ENCODE assay signal across 21 cellular contexts in genomic region chr7:1697499-1698125, GRCh38. TPM values are rescaled to one million over a fixed set of nuclear protein-coding genes. Genes with fewer than 3 reads are reported as not detected.
DNase-seq lines count a peak whose midpoint lies in the region; ATAC-seq and TF ChIP-seq lines count a peak whose summit lies in the region.
"Had no signal": no experiment of that assay in that cellular context is flagged by ENCODE, and none has a peak within 500 bp of the region (broad histone marks: within the 10 kb centered on the region; RNA-seq: fewer than 3 reads in every experiment).

No MANE protein-coding gene starts in this region.

- no peak for TF ChIP-seq CTCF in choroid plexus epithelial cell (conservative IDR thresholded peaks at IDR 0.05; ENCODE audit: low read depth, low read length)
- TF ChIP-seq CTCF in neural cell (IDR thresholded peaks at IDR 0.05; ENCODE audit: poor library complexity, severe bottlenecking) = no peak
- no peak for TF ChIP-seq CTCF in smooth muscle cell (IDR thresholded peaks at IDR 0.05; ENCODE audit: borderline replicate concordance, insufficient read depth, poor library complexity, severe bottlenecking)

- in situ Hi-C loops in GM23248 (cut with MboI) = no loop called here

- H3K4me1 ChIP-seq in BLaER1 (peaks cover 46% of the 10 kb centered on the region), smooth muscle cell (ENCODE audit: low read depth) (peaks cover 14% of the 10 kb centered on the region), GM23248 (ENCODE audit: insufficient read depth) (no peaks in the 10 kb centered on the region)
- H3K4me1 ChIP-seq: stomach had no signal

- DNase-seq in Daoy (ENCODE audit: low read depth) (peak; percentile 5), choroid plexus epithelial cell (ENCODE audit: low read depth) (peak; percentile 10), NCI-H526 treated with DMSO at 0.1 percent for 48 hours (lab: John Stamatoyannopoulos, UW) (no peak), smooth muscle cell (lab: John Stamatoyannopoulos, UW; ENCODE audit: unreplicated experiment) (no peak), GM23248 (no peak)
- DNase-seq: activated CD4-positive, alpha-beta T cell treated with anti-CD3 and anti-CD28 coated beads for 1 hour; anterior cingulate cortex; cerebellar nuclear complex; GOT3; Kasumi-1; NCI-H1048; NCI-H1930; NCI-H446; stimulated activated CD4-positive, alpha-beta T cell treated with anti-CD3 and anti-CD28 coated beads, Interleukin-12 subunit alpha, Interleukin-12 subunit beta, amount 100 ng/mL, for 4 hours; stomach; trophoblast cell had no signal

- H3K27me3 ChIP-seq in BLaER1 (no peaks in the 10 kb centered on the region), neural cell (ENCODE audit: insufficient read depth, low read depth, low read length) (no peaks in the 10 kb centered on the region), smooth muscle cell (ENCODE audit: low read depth) (no peaks in the 10 kb centered on the region), GM23248 (replicated peaks; ENCODE audit: insufficient read depth) (no peaks in the 10 kb centered on the region)

- H3K9ac ChIP-seq in BLaER1 (no peak overlapping the region), neural cell (ENCODE audit: low read length) (peak overlapping the region; percentile 27), smooth muscle cell (ENCODE audit: low read depth) (no peak overlapping the region), GM23248 (no peak overlapping the region)

- no peak for TF ChIP-seq RAD21 in neural cell (conservative IDR thresholded peaks at IDR 0.05)

- no peak overlapping the region for H3K4me3 ChIP-seq in BLaER1
- H3K4me3 ChIP-seq in choroid plexus epithelial cell (ENCODE audit: low read depth, low read length) = no peak overlapping the region
- H3K4me3 ChIP-seq in neural cell (ENCODE audit: low read length) = no peak overlapping the region
- H3K4me3 ChIP-seq in smooth muscle cell = no peak overlapping the region
- no peak overlapping the region for H3K4me3 ChIP-seq in GM23248
- H3K4me3 ChIP-seq: stomach had no signal

- H3K9me3 ChIP-seq in BLaER1 (peaks cover 24% of the 10 kb centered on the region), neural cell (ENCODE audit: low read length) (no peaks in the 10 kb centered on the region), smooth muscle cell (replicated peaks; ENCODE audit: low read depth) (no peaks in the 10 kb centered on the region), GM23248 (ENCODE audit: low read depth) (no peaks in the 10 kb centered on the region)

- H3K36me3 ChIP-seq in BLaER1 = 0 out of 2 replicates have a peak, but pooled peaks cover 5% of the 10 kb centered on the region
- H3K36me3 ChIP-seq in neural cell (ENCODE audit: insufficient read depth, low read length) = no peaks in the 10 kb centered on the region
- no peaks in the 10 kb centered on the region for H3K36me3 ChIP-seq in smooth muscle cell (ENCODE audit: low read depth)
- no peaks in the 10 kb centered on the region for H3K36me3 ChIP-seq in GM23248 (ENCODE audit: low read depth)
- H3K36me3 ChIP-seq: stomach had no signal

- H3K4me2 ChIP-seq in BLaER1 (peak overlapping the region; percentile 31; the same call in 1 of the 2 replicates), neural cell (ENCODE audit: low read length) (no peak overlapping the region), smooth muscle cell (no peak overlapping the region), GM23248 (ENCODE audit: unreplicated experiment) (no peak overlapping the region)

- TF ChIP-seq EP300 in neural cell (conservative IDR thresholded peaks at IDR 0.05; ENCODE audit: poor library complexity, severe bottlenecking) = no peak

- H4K20me1 ChIP-seq in BLaER1 (peaks cover 30% of the 10 kb centered on the region), neural cell (ENCODE audit: insufficient read depth) (no peaks in the 10 kb centered on the region), smooth muscle cell (ENCODE audit: low read depth) (no peaks in the 10 kb centered on the region), GM23248 (ENCODE audit: insufficient read depth) (no peaks in the 10 kb centered on the region)

- H3K27ac ChIP-seq in BLaER1 = no peak overlapping the region
- peak overlapping the region; percentile 53 for H3K27ac ChIP-seq in neural cell (ENCODE audit: low read length)
- no peak overlapping the region for H3K27ac ChIP-seq in smooth muscle cell (ENCODE audit: low read depth)
- H3K27ac ChIP-seq in GM23248 = no peak overlapping the region
- H3K27ac ChIP-seq: RWPE1, stomach had no signal

- H3F3A ChIP-seq in neural cell (ENCODE audit: insufficient read depth, low read length, poor library complexity, severe bottlenecking) (no peaks in the 10 kb centered on the region), smooth muscle cell (ENCODE audit: low read depth) (no peaks in the 10 kb centered on the region), GM23248 (ENCODE audit: insufficient read depth) (no peaks in the 10 kb centered on the region; the same call in 1 of the 2 replicates)

- peaks cover 7% of the 10 kb centered on the region for H3K79me2 ChIP-seq in neural cell (replicated peaks; ENCODE audit: insufficient read depth, low read length)
- H3K79me2 ChIP-seq in smooth muscle cell (ENCODE audit: low read depth) = no peaks in the 10 kb centered on the region
- H3K79me2 ChIP-seq in GM23248 (ENCODE audit: insufficient read depth) = no peaks in the 10 kb centered on the region

- H3K9me2 ChIP-seq in neural cell (ENCODE audit: insufficient read depth, low read length) = no peaks in the 10 kb centered on the region
- no peaks in the 10 kb centered on the region for H3K9me2 ChIP-seq in GM23248 (ENCODE audit: insufficient read depth)

- ATAC-seq in HG03378 (IDR thresholded peaks at IDR 0.05; ENCODE audit: unreplicated experiment) = no peak
- ATAC-seq: activated T-helper 17 cell treated with anti-CD3 and anti-CD28 coated beads, Interleukin-2, amount 50 U/mL, for 72 hours had no signal

- no peak overlapping the region for H2AFZ ChIP-seq in neural cell (ENCODE audit: low read depth, low read length)
- H2AFZ ChIP-seq in smooth muscle cell (ENCODE audit: low read depth) = no peak overlapping the region
- H2AFZ ChIP-seq in GM23248 = no peak overlapping the region

- 85% methylated on average over 18 of the region's 18 CpGs for WGBS in smooth muscle cell (ENCODE audit: low lambda C conversion rate)
- WGBS in GM23248 (ENCODE audit: low coverage in 1 of 2, low lambda C conversion rate in 2 of 2, missing lambda C conversion rate in 2 of 2), 2 experiments = 78 to 83% methylated on average over 18 of the region's 18 CpGs

TF ChIP-seq in neural cell, 6 proteins besides CTCF, POLR2A, EP300 and RAD21:
- TF ChIP-seq SMC3 (conservative IDR thresholded peaks at IDR 0.05; ENCODE audit: poor library complexity) (no peak), REST (IDR thresholded peaks at IDR 0.05; ENCODE audit: borderline replicate concordance) (no peak), EZH2 (IDR thresholded peaks at IDR 0.05; ENCODE audit: borderline replicate concordance, insufficient read depth, low read length, poor library complexity, severe bottlenecking) (no peak), TAF1 (IDR thresholded peaks at IDR 0.05; ENCODE audit: low read depth) (no peak), MXI1 (conservative IDR thresholded peaks at IDR 0.05; ENCODE audit: poor library complexity, severe bottlenecking) (no peak), POLR2AphosphoS5 (IDR thresholded peaks at IDR 0.05) (no peak)

RNA-seq across cellular contexts. Expression of gene ELFN1, which starts 27.5 kb away (rescaled TPM):
- 0.15 and 1.1 TPM in 2 replicates for total RNA-seq in Daoy (2014; rRNA removed; shearing (Covaris generic))
- polyA plus RNA-seq in neural cell = 11.8 and 13.9 TPM in 2 replicates
- 14.5 and 15.8 TPM in 2 replicates for polyA minus RNA-seq in neural cell
- total RNA-seq in smooth muscle cell = 4.2 and 6.4 TPM in 2 replicates
- polyA plus RNA-seq in smooth muscle cell = 4.5 and 6.2 TPM in 2 replicates
- total RNA-seq in GM23248 (2014; rRNA removed; shearing (Covaris generic)) = 5.1 and 6.2 TPM in 2 replicates
- polyA plus RNA-seq in GM23248 (2016; fragmentation: Nextera tagmentation; extraction: Ambion mirVana) = 0.13 and 0.19 TPM in 2 replicates

Comparison
In these comparisons a context has a peak if more than half of its experiments do, and no peak if none do; other contexts are left out.
1. DNase-seq: peak in Daoy (single experiment) and choroid plexus epithelial cell (single experiment); none in NCI-H526 treated with DMSO at 0.1 percent for 48 hours (single experiment), smooth muscle cell (single experiment) and GM23248 (single experiment).